8 cellular contexts compared by ENCODE assay signal in the genomic region with DNA sequence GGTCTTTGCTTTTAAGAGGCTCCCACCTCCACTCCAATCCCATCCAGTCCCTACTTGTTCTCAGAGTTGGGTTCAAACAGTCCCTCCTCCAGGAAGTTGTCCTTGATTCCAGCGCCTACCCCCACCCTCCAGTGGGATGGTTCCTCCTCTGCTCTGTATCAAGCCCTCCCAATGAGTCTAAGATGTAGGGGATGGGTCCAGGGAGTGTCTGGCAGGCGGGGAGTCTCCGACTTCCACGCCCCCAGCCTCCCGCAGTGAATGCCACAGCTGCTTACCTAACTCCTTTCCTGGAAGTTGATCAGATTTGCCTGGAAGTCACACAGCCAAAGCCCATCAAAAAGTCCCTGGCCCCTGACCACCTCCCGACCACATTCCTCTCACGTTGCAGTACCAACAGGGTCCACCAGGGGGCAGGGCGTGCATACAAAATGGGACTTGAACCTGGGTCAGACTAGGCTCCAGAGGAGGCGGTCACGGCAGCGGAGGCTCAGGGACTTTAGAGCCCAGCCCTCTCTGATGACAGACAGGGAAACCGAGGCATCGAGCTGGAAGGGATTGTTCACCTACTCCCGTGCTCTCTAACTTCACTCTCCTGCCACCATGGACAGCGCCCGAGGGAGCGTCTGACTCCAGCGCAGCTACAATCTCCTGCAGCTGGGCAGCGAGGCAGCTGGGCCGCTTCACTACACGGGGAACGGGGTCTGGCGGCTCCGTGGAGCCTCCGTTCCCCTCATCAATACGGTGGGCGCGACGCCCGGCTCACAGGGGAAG. TPM values are rescaled to one million over a fixed set of nuclear protein-coding genes. Genes with fewer than 3 reads are reported as not detected.
A peak's percentile ranks its signal among the peaks of the same experiment; 100 is the strongest.
DNase-seq lines count a peak whose midpoint lies in the region; ATAC-seq and TF ChIP-seq lines count a peak whose summit lies in the region.

No MANE protein-coding gene starts in this region.

- DNase-seq in AG20443 (ENCODE audit: low spot score) (peak; percentile 89), NCI-H2171 (lab: John Stamatoyannopoulos, UW) (peak; percentile 33), colonic mucosa (peak; percentile 88), left kidney (ENCODE audit: low read depth, low spot score) (peak; percentile 94)
- DNase-seq in activated CD4-positive, alpha-beta T cell treated with anti-CD3 and anti-CD28 coated beads for 4 hours = peak; percentile 47 to 70
- peak; percentile 73 for DNase-seq in stimulated activated CD4-positive, alpha-beta T cell treated with anti-CD3 and anti-CD28 coated beads, Interleukin-4, amount 100 ng/mL, for 1 hour

- no peaks in the 10 kb centered on the region for H3K36me3 ChIP-seq in colonic mucosa

- ATAC-seq in GM21390 (IDR thresholded peaks at IDR 0.05; ENCODE audit: unreplicated experiment) = peak; percentile 52
- ATAC-seq in HG02623 (IDR thresholded peaks at IDR 0.05; ENCODE audit: unreplicated experiment) = no peak

- no peaks in the 10 kb centered on the region for H3K9me3 ChIP-seq in colonic mucosa

- no peak overlapping the region for H3K27ac ChIP-seq in colonic mucosa

- intact Hi-C loops in colonic mucosa (cut with DNase I) = loop anchor here (5.0 kb wide), 1 partner anchor 230 kb away; no protein-coding TSS in a partner anchor

- peak; percentile 95 for TF ChIP-seq CTCF in colonic mucosa (IDR thresholded peaks at IDR 0.05)

- H3K4me3 ChIP-seq in colonic mucosa = peak overlapping the region; percentile 1

- H3K4me1 ChIP-seq in colonic mucosa = peaks cover 5% of the 10 kb centered on the region

- no peaks in the 10 kb centered on the region for H3K27me3 ChIP-seq in colonic mucosa

- no peak overlapping the region for H3K9ac ChIP-seq in colonic mucosa (ENCODE audit: low read depth in 2 of 2, low read length in 2 of 2)

RNA-seq across cellular contexts. Expression of a gene that starts 25.0 kb away (rescaled TPM):
- total RNA-seq in colonic mucosa = 10 to 100 TPM; 28.8 to 35.3 TPM

Comparison
In these comparisons a context has a peak if more than half of its experiments do, and no peak if none do; other contexts are left out.
1. DNase-seq: peak in every context shown above with its lines; median percentile 94 in left kidney; 89 in AG20443; 88 in colonic mucosa; 73 in stimulated activated CD4-positive, alpha-beta T cell treated with anti-CD3 and anti-CD28 coated beads, Interleukin-4, amount 100 ng/mL, for 1 hour; 58 in activated CD4-positive, alpha-beta T cell treated with anti-CD3 and anti-CD28 coated beads for 4 hours; 33 in NCI-H2171.